13 cellular contexts compared by ENCODE assay signal in the genomic region with DNA sequence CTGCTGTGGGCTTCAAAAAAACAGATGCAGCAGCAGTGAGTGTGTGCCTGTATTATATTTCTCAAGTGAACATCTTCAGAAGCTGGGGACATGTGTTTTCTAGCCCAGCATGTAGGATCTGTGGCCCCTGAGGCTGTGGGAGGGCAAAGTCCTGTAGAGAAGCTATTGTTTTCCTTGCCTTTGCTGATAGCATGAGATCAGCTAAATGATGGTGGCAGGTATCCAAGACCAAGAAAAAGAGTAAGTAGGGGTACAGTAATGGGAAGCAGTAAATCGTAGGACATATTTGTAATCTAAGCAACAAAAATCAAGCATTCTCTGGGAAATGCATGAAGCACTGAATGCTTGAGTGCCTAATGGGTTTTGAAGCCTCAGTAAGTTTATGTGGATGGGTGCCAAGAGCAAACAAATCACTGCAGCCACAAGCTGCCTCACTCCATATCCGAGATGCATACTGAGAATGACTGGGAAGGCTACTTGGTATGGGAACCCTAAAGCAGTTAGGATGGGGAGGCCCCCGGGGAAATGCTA.
DNase-seq lines count a peak whose midpoint lies in the region; ATAC-seq and TF ChIP-seq lines count a peak whose summit lies in the region.
"Had no signal": no experiment of that assay in that cellular context is flagged by ENCODE, and none has a peak within 500 bp of the region (broad histone marks: within the 10 kb centered on the region; RNA-seq: fewer than 3 reads in every experiment).

No MANE protein-coding gene starts in this region.

- TF ChIP-seq CTCF in IMR-90 (conservative IDR thresholded peaks at IDR 0.05; ENCODE audit: low read depth, low read length): no peak
- no peak for TF ChIP-seq CTCF in epithelial cell of proximal tubule (conservative IDR thresholded peaks at IDR 0.05; ENCODE audit: low read depth, low read length)
- TF ChIP-seq CTCF in retinal pigment epithelial cell (conservative IDR thresholded peaks at IDR 0.05; ENCODE audit: low read depth, low read length): no peak
- no peak for TF ChIP-seq CTCF in RWPE1 (conservative IDR thresholded peaks at IDR 0.05; ENCODE audit: low read depth)

- no peak overlapping the region for H2AFZ ChIP-seq in IMR-90 (replicated peaks; ENCODE audit: low read length, poor library complexity)

- no peaks in the 10 kb centered on the region for H4K20me1 ChIP-seq in IMR-90 (ENCODE audit: insufficient read depth, low read length)

- no CpG with 5 or more reads among the region's 3 CpGs for whole genome bisulfite sequencing in IMR-90 (ENCODE audit: extremely low coverage in 2 of 2, insufficient read length in 1 of 2), 2 experiments

- no peak overlapping the region for H3K4me2 ChIP-seq in IMR-90 (ENCODE audit: low read depth, low read length)

- no peaks in the 10 kb centered on the region for H3K79me1 ChIP-seq in IMR-90 (ENCODE audit: low read depth in 1 of 2, low read length in 2 of 2)

- no peak overlapping the region for H2AK5ac ChIP-seq in IMR-90 (ENCODE audit: low read depth, low read length)

- H3K27ac Mint-ChIP-seq in activated T-cell treated with anti-CD3 and anti-CD28 coated beads, Interleukin-2, amount 50 U/mL, for 24 hours: no peak overlapping the region
- H3K27ac Mint-ChIP-seq: activated CD8-positive, alpha-beta T cell treated with anti-CD3 and anti-CD28 coated beads for 36 hours; activated naive CD8-positive, alpha-beta T cell treated with anti-CD3 and anti-CD28 coated beads, Interleukin-2, amount 10 ng/mL, durations not matched to agents 7 days and 5 days had no signal

- H2BK120ac ChIP-seq in IMR-90 (ENCODE audit: low read depth, low read length): no peak overlapping the region

- no peak overlapping the region for H3K4me3 Mint-ChIP-seq in activated T-cell treated with anti-CD3 and anti-CD28 coated beads, Interleukin-2, amount 50 U/mL, for 24 hours
- H3K4me3 Mint-ChIP-seq: activated CD8-positive, alpha-beta T cell treated with anti-CD3 and anti-CD28 coated beads for 36 hours; activated naive CD8-positive, alpha-beta T cell treated with anti-CD3 and anti-CD28 coated beads, Interleukin-2, amount 10 ng/mL, durations not matched to agents 7 days and 5 days had no signal

- peak; percentile 37; the same call in 1 of the 2 replicates for ATAC-seq in IMR-90 (ENCODE audit: low read depth)
- ATAC-seq: activated CD8-positive, alpha-beta T cell treated with anti-CD3 and anti-CD28 coated beads for 36 hours had no signal

- intact Hi-C loops in IMR-90 (cut with micrococcal nuclease): no loop called here

- no peak overlapping the region for H3K56ac ChIP-seq in IMR-90 (ENCODE audit: extremely low read depth, insufficient read depth, low read length)

- H3K23ac ChIP-seq in IMR-90 (ENCODE audit: low read depth, low read length): no peak overlapping the region

- no peak overlapping the region for H4K8ac ChIP-seq in IMR-90 (ENCODE audit: low read depth in 2 of 2, low read length in 2 of 2)

- dilution Hi-C loops in IMR-90 (cut with HindIII; ENCODE audit: low sequenced_read_pairs, unreplicated experiment): no loop called here

- H3K9me1 ChIP-seq in IMR-90 (ENCODE audit: insufficient read depth, low read length): no peaks in the 10 kb centered on the region

- no peak overlapping the region for H2BK5ac ChIP-seq in IMR-90 (ENCODE audit: low read depth, low read length, poor library complexity, severe bottlenecking)

- no peak for TF ChIP-seq POLR2A in IMR-90 (IDR thresholded peaks at IDR 0.05; ENCODE audit: low read depth, low read length)

- in situ Hi-C loops in IMR-90 (cut with MboI; ENCODE audit: low sequenced_read_pairs): no loop called here

- no peak overlapping the region for H3K4me3 ChIP-seq in IMR-90 (ENCODE audit: insufficient read depth, low read depth, low read length)
- no peak overlapping the region for H3K4me3 ChIP-seq in epithelial cell of proximal tubule (ENCODE audit: low read depth, low read length)
- no peak overlapping the region for H3K4me3 ChIP-seq in retinal pigment epithelial cell (ENCODE audit: low read length)
- H3K4me3 ChIP-seq: ovary, suprapubic skin had no signal

- no peak overlapping the region for H3K14ac ChIP-seq in IMR-90 (replicated peaks; ENCODE audit: low read depth, low read length)

- CTCF ChIA-PET in IMR-90 (lab: Yijun Ruan, JAX) (interaction anchor here (1.2 kb wide), 1 partner anchor 27 kb away, joined by 3 read pairs; no protein-coding TSS in a partner anchor), RWPE1 (lab: Yijun Ruan, JAX) (interaction anchor here (0.5 to 0.6 kb wide), 2 partner anchors 13 to 18 kb away, joined by 3 to 4 read pairs; no protein-coding TSS in a partner anchor)

- no peaks in the 10 kb centered on the region for H3K27me3 Mint-ChIP-seq in activated T-cell treated with anti-CD3 and anti-CD28 coated beads, Interleukin-2, amount 50 U/mL, for 24 hours
- H3K27me3 Mint-ChIP-seq: activated CD8-positive, alpha-beta T cell treated with anti-CD3 and anti-CD28 coated beads for 36 hours had no signal

- POLR2A ChIA-PET in IMR-90 (lab: Charles Lee; ENCODE audit: unreplicated experiment) (no interaction called here), RWPE1 (lab: Yijun Ruan, JAX; ENCODE audit: low non-redundant PET) (no interaction called here)

- no peak overlapping the region for H3K27ac ChIP-seq in IMR-90 (ENCODE audit: insufficient read depth, low read length)
- no peak overlapping the region for H3K27ac ChIP-seq in RWPE1
- H3K27ac ChIP-seq: ovary, suprapubic skin had no signal

- H3K36me3 ChIP-seq in IMR-90 (ENCODE audit: control insufficient read depth, insufficient read depth, low read length): no peaks in the 10 kb centered on the region
- H3K36me3 ChIP-seq: ovary, suprapubic skin had no signal

- H3K27me3 ChIP-seq in IMR-90 (ENCODE audit: control insufficient read depth, insufficient read depth, low read length): peaks cover 12% of the 10 kb centered on the region; the same call in 1 of the 2 replicates
- H3K27me3 ChIP-seq: ovary, suprapubic skin had no signal

- H3K4me1 Mint-ChIP-seq in activated T-cell treated with anti-CD3 and anti-CD28 coated beads, Interleukin-2, amount 50 U/mL, for 24 hours (ENCODE audit: low read depth): no peaks in the 10 kb centered on the region
- H3K4me1 Mint-ChIP-seq: activated naive CD8-positive, alpha-beta T cell treated with anti-CD3 and anti-CD28 coated beads, Interleukin-2, amount 10 ng/mL, durations not matched to agents 7 days and 5 days had no signal

- no peaks in the 10 kb centered on the region; the same call in 1 of the 2 replicates for H3K4me1 ChIP-seq in IMR-90 (ENCODE audit: control insufficient read depth, insufficient read depth, low read length)
- H3K4me1 ChIP-seq: suprapubic skin had no signal

- no peak overlapping the region for H3K4ac ChIP-seq in IMR-90 (ENCODE audit: low read depth, low read length)

- no peak overlapping the region for H4K91ac ChIP-seq in IMR-90 (ENCODE audit: insufficient read depth, low read depth, low read length)

- H2AK9ac ChIP-seq in IMR-90 (replicated peaks; ENCODE audit: low read depth, low read length, poor library complexity): no peak overlapping the region

- H3K36me3 Mint-ChIP-seq in activated T-cell treated with anti-CD3 and anti-CD28 coated beads, Interleukin-2, amount 50 U/mL, for 24 hours (ENCODE audit: low read depth): no peaks in the 10 kb centered on the region
- H3K36me3 Mint-ChIP-seq: activated naive CD8-positive, alpha-beta T cell treated with anti-CD3 and anti-CD28 coated beads, Interleukin-2, amount 10 ng/mL, durations not matched to agents 7 days and 5 days had no signal

- no peak overlapping the region for H4K5ac ChIP-seq in IMR-90 (ENCODE audit: low read depth, low read length)

- no peak overlapping the region for H2BK20ac ChIP-seq in IMR-90 (ENCODE audit: low read depth, low read length)

- no peaks in the 10 kb centered on the region for H3K9me3 Mint-ChIP-seq in activated T-cell treated with anti-CD3 and anti-CD28 coated beads, Interleukin-2, amount 50 U/mL, for 24 hours
- H3K9me3 Mint-ChIP-seq: activated CD8-positive, alpha-beta T cell treated with anti-CD3 and anti-CD28 coated beads for 36 hours; activated naive CD8-positive, alpha-beta T cell treated with anti-CD3 and anti-CD28 coated beads, Interleukin-2, amount 10 ng/mL, durations not matched to agents 7 days and 5 days had no signal

- peak; percentile 24 for DNase-seq in IMR-90
- peak; percentile 24 for DNase-seq in NCI-H446 treated with DMSO at 0.1 percent for 48 hours (lab: John Stamatoyannopoulos, UW)
- peak; percentile 78 for DNase-seq in epithelial cell of proximal tubule (ENCODE audit: low read depth)
- peak; percentile 81 for DNase-seq in retinal pigment epithelial cell (ENCODE audit: low read depth)
- DNase-seq in activated T-cell treated with anti-CD3 and anti-CD28 coated beads, Interleukin-2, amount 50 U/mL, for 24 hours: no peak
- no peak for DNase-seq in RWPE1 (ENCODE audit: low spot score)
- no peak for DNase-seq in ecto neural progenitor cell (ENCODE audit: low spot score)
- no peak for DNase-seq in stimulated activated CD4-positive, alpha-beta T cell treated with anti-CD3 and anti-CD28 coated beads, Interleukin-2, amount 100 ng/mL, for 24 hours
- DNase-seq: activated CD8-positive, alpha-beta T cell treated with anti-CD3 and anti-CD28 coated beads for 36 hours; activated naive CD8-positive, alpha-beta T cell treated with anti-CD3 and anti-CD28 coated beads, Interleukin-2, amount 10 ng/mL, durations not matched to agents 7 days and 5 days; NCI-H526; ovary had no signal

- no peak for TF ChIP-seq RAD21 in IMR-90 (IDR thresholded peaks at IDR 0.05; ENCODE audit: low read length)

- H3K9me3 ChIP-seq in IMR-90 (ENCODE audit: control insufficient read depth, insufficient read depth, low read length): no peaks in the 10 kb centered on the region
- H3K9me3 ChIP-seq: ovary, suprapubic skin had no signal

- no peak overlapping the region for H3K18ac ChIP-seq in IMR-90 (ENCODE audit: low read depth, low read length)

- no peak overlapping the region for H2BK15ac ChIP-seq in IMR-90 (ENCODE audit: low read depth, low read length)

- BruUV-seq in IMR-90 (replicated peaks; lab: Mats Ljungman, UMichigan): no TSS peak

- no peak overlapping the region for H3K9ac ChIP-seq in IMR-90 (ENCODE audit: low read depth, low read length)

TF ChIP-seq in IMR-90, 13 proteins besides CTCF, POLR2A, EP300 and RAD21 (continues in another document):
- TF ChIP-seq RCOR1 (IDR thresholded peaks at IDR 0.05; ENCODE audit: insufficient replicate concordance, low read length) (no peak), MAFK (IDR thresholded peaks at IDR 0.05; ENCODE audit: low read depth, low read length) (no peak), FOS (IDR thresholded peaks at IDR 0.05; ENCODE audit: low read depth, low read length) (no peak), ELK1 (IDR thresholded peaks at IDR 0.05; ENCODE audit: borderline replicate concordance, low read depth, low read length) (no peak), SMC3 (IDR thresholded peaks at IDR 0.05; ENCODE audit: low read depth, low read length) (no peak)

Comparison
In these comparisons a context has a peak if more than half of its experiments do, and no peak if none do; other contexts are left out.
1. DNase-seq: peak in IMR-90 (single experiment), NCI-H446 treated with DMSO at 0.1 percent for 48 hours (single experiment), epithelial cell of proximal tubule (single experiment) and retinal pigment epithelial cell (single experiment); none in activated T-cell treated with anti-CD3 and anti-CD28 coated beads, Interleukin-2, amount 50 U/mL, for 24 hours (single experiment), RWPE1 (single experiment), ecto neural progenitor cell (single experiment) and stimulated activated CD4-positive, alpha-beta T cell treated with anti-CD3 and anti-CD28 coated beads, Interleukin-2, amount 100 ng/mL, for 24 hours (0 of 2).